Comparison of ENCODE assay signal across 11 cellular contexts in genomic region chr10:43093423-43094090, GRCh38. TPM values are rescaled to one million over a fixed set of nuclear protein-coding genes. Genes with fewer than 3 reads are reported as not detected.
DNase-seq lines count a peak whose midpoint lies in the region; ATAC-seq, FAIRE-seq and TF ChIP-seq lines count a peak whose summit lies in the region.
"Had no signal": no experiment of that assay in that cellular context is flagged by ENCODE, and none has a peak within 500 bp of the region (broad histone marks: within the 10 kb centered on the region; RNA-seq: fewer than 3 reads in every experiment).

No MANE protein-coding gene starts in this region.

- peak; percentile 79 for DNase-seq in A673 (ENCODE audit: low spot score)
- peak; percentile 40 for DNase-seq in EH (ENCODE audit: low read depth)
- DNase-seq in PC-3: peak; percentile 45
- peak; percentile 39 for DNase-seq in hepatocyte (ENCODE audit: low spot score)
- DNase-seq in thyroid gland: no peak
- DNase-seq in GM12891 (ENCODE audit: insufficient read length, low spot score): no peak
- DNase-seq in stimulated activated naive CD4-positive, alpha-beta T cell (lab: John Stamatoyannopoulos, UW): no peak
- DNase-seq: activated T-cell treated with anti-CD3 and anti-CD28 coated beads, Interleukin-2, amount 50 U/mL, for 72 hours; DMS79 treated with DMSO at 0.1 percent for 48 hours; NCI-H187 had no signal

- H3K36me3 ChIP-seq in A673 (ENCODE audit: insufficient read depth, low read length, poor library complexity, severe bottlenecking): no peaks in the 10 kb centered on the region
- no peaks in the 10 kb centered on the region for H3K36me3 ChIP-seq in PC-3 (ENCODE audit: low read depth, low read length)
- no peaks in the 10 kb centered on the region for H3K36me3 ChIP-seq in hepatocyte (replicated peaks; ENCODE audit: insufficient read depth, low read depth)
- no peaks in the 10 kb centered on the region for H3K36me3 ChIP-seq in thyroid gland

- POLR2A ChIA-PET in A673 (lab: Charles Lee; ENCODE audit: low non-redundant PET): no interaction called here
- POLR2A ChIA-PET in PC-3 (lab: Charles Lee; ENCODE audit: unreplicated experiment): no interaction called here

- BruUV-seq in A673 (replicated peaks; lab: Mats Ljungman, UMichigan): no TSS peak
- BruUV-seq in PC-3 (replicated peaks; lab: Mats Ljungman, UMichigan): no TSS peak

- H3K9me2 ChIP-seq in PC-3 (replicated peaks; ENCODE audit: low read length) (no peaks in the 10 kb centered on the region), hepatocyte (replicated peaks; ENCODE audit: insufficient read depth) (no peaks in the 10 kb centered on the region)

- H3K9ac ChIP-seq in PC-3 (ENCODE audit: low read length): no peak overlapping the region

- H3K27me3 ChIP-seq in A673 (replicated peaks; ENCODE audit: insufficient read depth, low read depth, low read length, poor library complexity) (no peaks in the 10 kb centered on the region), PC-3 (ENCODE audit: low read length) (peaks cover 53% of the 10 kb centered on the region), hepatocyte (no peaks in the 10 kb centered on the region), thyroid gland (no peaks in the 10 kb centered on the region)

- H2AFZ ChIP-seq in PC-3 (ENCODE audit: low read length) (no peak overlapping the region), hepatocyte (no peak overlapping the region)

- ATAC-seq in PC-3 (peak; percentile 78), HG02642 (IDR thresholded peaks at IDR 0.05; ENCODE audit: poor library complexity, unreplicated experiment) (no peak)

- H4K20me1 ChIP-seq in PC-3 (ENCODE audit: low read length) (no peaks in the 10 kb centered on the region), hepatocyte (ENCODE audit: insufficient read depth, poor library complexity, severe bottlenecking) (no peaks in the 10 kb centered on the region)

- TF ChIP-seq CTCF in A673 (conservative IDR thresholded peaks at IDR 0.05; ENCODE audit: low read depth, low read length) (peak; percentile 51), PC-3 (conservative IDR thresholded peaks at IDR 0.05; ENCODE audit: low read depth, low read length) (peak; percentile 39), hepatocyte (IDR thresholded peaks at IDR 0.05; ENCODE audit: poor library complexity) (peak; percentile 33), thyroid gland (IDR thresholded peaks at IDR 0.05) (no peak)

- no peaks in the 10 kb centered on the region for H3F3A ChIP-seq in PC-3 (ENCODE audit: low read length, unreplicated experiment)

- FAIRE-seq in GM12891 (lab: Jason Lieb, UNC): no peak

- no peak overlapping the region for H3K4me3 ChIP-seq in A673 (ENCODE audit: low read depth, low read length, poor library complexity, severe bottlenecking)
- H3K4me3 ChIP-seq in PC-3 (ENCODE audit: low read length): no peak overlapping the region
- no peak overlapping the region for H3K4me3 ChIP-seq in hepatocyte
- no peak overlapping the region for H3K4me3 ChIP-seq in thyroid gland (replicated peaks in 1 of 3)

- WGBS in hepatocyte (ENCODE audit: low lambda C conversion rate, missing lambda C conversion rate): 35% methylated on average over 12 of the region's 13 CpGs
- 31 to 37% methylated on average over 13 of the region's 13 CpGs for WGBS in thyroid gland, 2 donors

- H3K27ac ChIP-seq in A673 (ENCODE audit: low read depth, low read length, poor library complexity, severe bottlenecking) (no peak overlapping the region), PC-3 (ENCODE audit: low read length) (no peak overlapping the region), hepatocyte (no peak overlapping the region), thyroid gland (no peak overlapping the region)

- TF ChIP-seq POLR2A in thyroid gland (IDR thresholded peaks at IDR 0.05) (no peak), GM12891 (IDR thresholded peaks at IDR 0.05; ENCODE audit: low read depth, low read length) (no peak)

- no peak overlapping the region for H3K4me2 ChIP-seq in PC-3 (ENCODE audit: low read length)
- no peak overlapping the region for H3K4me2 ChIP-seq in hepatocyte

- H3K4me1 ChIP-seq in A673 (ENCODE audit: insufficient read depth, low read length, poor library complexity, severe bottlenecking): peaks cover 25% of the 10 kb centered on the region
- H3K4me1 ChIP-seq in PC-3 (ENCODE audit: insufficient read depth, low read length): no peaks in the 10 kb centered on the region
- H3K4me1 ChIP-seq in hepatocyte (ENCODE audit: insufficient read depth): no peaks in the 10 kb centered on the region
- H3K4me1 ChIP-seq in thyroid gland: no peaks in the 10 kb centered on the region

- intact Hi-C loops in A673 (cut with micrococcal nuclease; ENCODE audit: unreplicated experiment): loop anchor here (5.0 kb wide), 2 partner anchors 226 to 341 kb away; no protein-coding TSS in a partner anchor
- intact Hi-C loops in PC-3 (cut with micrococcal nuclease): no loop called here
- intact Hi-C loops in thyroid gland (cut with DNase I): no loop called here

- H3K9me3 ChIP-seq in A673 (ENCODE audit: low read depth, low read length, poor library complexity, severe bottlenecking) (no peaks in the 10 kb centered on the region), PC-3 (ENCODE audit: low read length) (no peaks in the 10 kb centered on the region), hepatocyte (ENCODE audit: low read depth) (no peaks in the 10 kb centered on the region), thyroid gland (no peaks in the 10 kb centered on the region)

- H3K79me2 ChIP-seq in PC-3 (ENCODE audit: low read length) (no peaks in the 10 kb centered on the region), hepatocyte (no peaks in the 10 kb centered on the region)

- CTCF ChIA-PET in A673 (lab: Charles Lee) (no interaction called here), PC-3 (lab: Charles Lee) (no interaction called here)

TF ChIP-seq in GM12891, 5 proteins besides CTCF, POLR2A, EP300 and RAD21:
- TF ChIP-seq PAX5 (IDR thresholded peaks at IDR 0.05; ENCODE audit: insufficient read depth, low read length, severe bottlenecking) (no peak), SPI1 (IDR thresholded peaks at IDR 0.05; ENCODE audit: low read depth, low read length) (no peak), TAF1 (IDR thresholded peaks at IDR 0.05; ENCODE audit: low read depth, low read length) (no peak)

RNA-seq across cellular contexts. Expression of gene RET, which starts 16.7 kb away (rescaled TPM):
- total RNA-seq in A673 (2021) (68.0 and 70.1 TPM in 2 replicates), PC-3 (2014; rRNA removed) (not detected in 2 replicates), hepatocyte (0.44 and 0.50 TPM in 2 replicates), thyroid gland (1 to 10 TPM in 2 of 4 donors, under 1 TPM in 2; 0.27 to 2.1 (median 0.88) TPM)
- not detected in 2 replicates for polyA plus RNA-seq in hepatocyte
- polyA plus RNA-seq in GM12891 (2012; ENCODE audit: low read depth, missing spikeins): 0.03 TPM

RNA-seq across cellular contexts. Expression of gene CSGALNACT2, which starts 44.7 kb away (rescaled TPM):
- 16.2 and 18.6 TPM in 2 replicates for total RNA-seq in A673 (2021)
- total RNA-seq in PC-3 (2014; rRNA removed): 3.6 and 3.9 TPM in 2 replicates
- total RNA-seq in hepatocyte: 13.9 and 15.2 TPM in 2 replicates
- 7.7 and 8.9 TPM in 2 replicates for polyA plus RNA-seq in hepatocyte
- 10 to 100 TPM; 14.4 to 24.1 (median 20.0) TPM for total RNA-seq in thyroid gland
- 4.2 TPM for polyA plus RNA-seq in GM12891 (2012; ENCODE audit: low read depth, missing spikeins)

Comparison
In these comparisons a context has a peak if more than half of its experiments do, and no peak if none do; other contexts are left out.
1. DNase-seq: peak in A673 (single experiment), EH (single experiment), PC-3 (single experiment) and hepatocyte (single experiment); none in thyroid gland (0 of 2), GM12891 (single experiment) and stimulated activated naive CD4-positive, alpha-beta T cell (0 of 6).
2. CTCF ChIP-seq: peak in A673 (single experiment), PC-3 (single experiment) and hepatocyte (single experiment); none in thyroid gland (0 of 6).
3. RNA of gene RET, which starts 16.7 kb away (total RNA-seq): 68.0 to 70.1 TPM in A673; 0.27 to 2.1 TPM in thyroid gland, 0.44 to 0.50 TPM in hepatocyte and not detected in PC-3; every median in the first group is over 10 times any median in the second.